ENCODE assay signal across 19 cellular contexts in the genomic region with DNA sequence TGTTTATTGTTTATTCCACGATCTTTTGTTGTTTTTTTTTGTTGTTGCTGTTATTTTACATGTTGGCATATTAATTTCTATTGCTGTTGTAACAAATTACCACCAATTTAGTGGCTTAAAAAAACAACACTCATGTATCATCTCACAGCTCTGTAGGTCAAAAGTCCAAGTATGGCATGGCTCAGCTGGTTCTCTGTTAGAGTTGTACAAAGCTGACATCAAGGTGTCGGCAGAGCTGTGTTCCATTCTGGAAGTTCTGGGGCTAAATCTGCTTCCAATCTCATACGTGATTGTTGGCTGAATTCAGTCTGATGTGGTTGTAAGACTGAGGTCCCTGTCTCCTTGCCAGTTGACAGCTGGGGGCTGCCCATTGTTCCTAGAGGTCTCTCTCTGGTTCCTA.
DNase-seq lines count a peak whose midpoint lies in the region; ATAC-seq lines count a peak whose summit lies in the region.
"Had no signal": no experiment of that assay in that cellular context is flagged by ENCODE, and none has a peak within 500 bp of the region (broad histone marks: within the 10 kb centered on the region; RNA-seq: fewer than 3 reads in every experiment).

No MANE protein-coding gene starts in this region.

- H3K27ac Mint-ChIP-seq in T-helper 1 cell treated with Interleukin-12 subunit alpha and Interleukin-12 subunit beta and Interleukin-4 antibody, amounts not matched to agents 30 μg/mL and 1 μg/mL, for 36 hours, result peak overlapping the region; percentile 45
- H3K27ac Mint-ChIP-seq in activated naive CD8-positive, alpha-beta T cell treated with anti-CD3 and anti-CD28 coated beads, Interleukin-2, amount 50 U/mL, for 24 hours, result peak overlapping the region; percentile 97
- H3K27ac Mint-ChIP-seq in activated naive CD8-positive, alpha-beta T cell treated with anti-CD3 and anti-CD28 coated beads for 36 hours, result no peak overlapping the region
- H3K27ac Mint-ChIP-seq in central memory CD8-positive, alpha-beta T cell (ENCODE audit: low read depth), result peak overlapping the region; percentile 63
- peak overlapping the region; percentile 99 for H3K27ac Mint-ChIP-seq in stimulated activated effector memory CD8-positive, alpha-beta T cell treated with anti-CD3 and anti-CD28 coated beads, Interleukin-12 subunit alpha, Interleukin-12 subunit beta, amount 100 ng/mL, for 72 hours
- H3K27ac Mint-ChIP-seq: CD4-positive, alpha-beta T cell had no signal

- H3K4me1 Mint-ChIP-seq in T-helper 1 cell treated with Interleukin-12 subunit alpha and Interleukin-12 subunit beta and Interleukin-4 antibody, amounts not matched to agents 30 μg/mL and 1 μg/mL, for 36 hours (ENCODE audit: low read depth), result peaks cover 72% of the 10 kb centered on the region
- peaks cover 92% of the 10 kb centered on the region for H3K4me1 Mint-ChIP-seq in activated naive CD8-positive, alpha-beta T cell treated with anti-CD3 and anti-CD28 coated beads, Interleukin-2, amount 50 U/mL, for 24 hours
- H3K4me1 Mint-ChIP-seq in activated naive CD8-positive, alpha-beta T cell treated with anti-CD3 and anti-CD28 coated beads for 36 hours, result peaks cover 59% of the 10 kb centered on the region
- peaks cover 39% of the 10 kb centered on the region for H3K4me1 Mint-ChIP-seq in central memory CD8-positive, alpha-beta T cell
- peaks cover 74% of the 10 kb centered on the region for H3K4me1 Mint-ChIP-seq in stimulated activated effector memory CD8-positive, alpha-beta T cell treated with anti-CD3 and anti-CD28 coated beads, Interleukin-12 subunit alpha, Interleukin-12 subunit beta, amount 100 ng/mL, for 72 hours

- no peaks in the 10 kb centered on the region for H3K9me3 Mint-ChIP-seq in T-helper 1 cell treated with Interleukin-12 subunit alpha and Interleukin-12 subunit beta and Interleukin-4 antibody, amounts not matched to agents 30 μg/mL and 1 μg/mL, for 36 hours
- H3K9me3 Mint-ChIP-seq in activated naive CD8-positive, alpha-beta T cell treated with anti-CD3 and anti-CD28 coated beads, Interleukin-2, amount 50 U/mL, for 24 hours, result peaks cover 3% of the 10 kb centered on the region
- no peaks in the 10 kb centered on the region for H3K9me3 Mint-ChIP-seq in activated naive CD8-positive, alpha-beta T cell treated with anti-CD3 and anti-CD28 coated beads for 36 hours
- H3K9me3 Mint-ChIP-seq in central memory CD8-positive, alpha-beta T cell, result no peaks in the 10 kb centered on the region
- peaks cover 3% of the 10 kb centered on the region for H3K9me3 Mint-ChIP-seq in stimulated activated effector memory CD8-positive, alpha-beta T cell treated with anti-CD3 and anti-CD28 coated beads, Interleukin-12 subunit alpha, Interleukin-12 subunit beta, amount 100 ng/mL, for 72 hours
- H3K9me3 Mint-ChIP-seq: CD4-positive, alpha-beta T cell had no signal

- H3K27me3 Mint-ChIP-seq in T-helper 1 cell treated with Interleukin-12 subunit alpha and Interleukin-12 subunit beta and Interleukin-4 antibody, amounts not matched to agents 30 μg/mL and 1 μg/mL, for 36 hours (ENCODE audit: low read depth), result no peaks in the 10 kb centered on the region
- no peaks in the 10 kb centered on the region for H3K27me3 Mint-ChIP-seq in activated naive CD8-positive, alpha-beta T cell treated with anti-CD3 and anti-CD28 coated beads, Interleukin-2, amount 50 U/mL, for 24 hours
- no peaks in the 10 kb centered on the region for H3K27me3 Mint-ChIP-seq in activated naive CD8-positive, alpha-beta T cell treated with anti-CD3 and anti-CD28 coated beads for 36 hours
- H3K27me3 Mint-ChIP-seq in central memory CD8-positive, alpha-beta T cell, result no peaks in the 10 kb centered on the region
- H3K27me3 Mint-ChIP-seq: CD4-positive, alpha-beta T cell had no signal

- peaks cover 37% of the 10 kb centered on the region for H3K36me3 Mint-ChIP-seq in T-helper 1 cell treated with Interleukin-12 subunit alpha and Interleukin-12 subunit beta and Interleukin-4 antibody, amounts not matched to agents 30 μg/mL and 1 μg/mL, for 36 hours (ENCODE audit: low read depth)
- H3K36me3 Mint-ChIP-seq in activated naive CD8-positive, alpha-beta T cell treated with anti-CD3 and anti-CD28 coated beads, Interleukin-2, amount 50 U/mL, for 24 hours (ENCODE audit: low read depth), result peaks cover 40% of the 10 kb centered on the region
- H3K36me3 Mint-ChIP-seq in activated naive CD8-positive, alpha-beta T cell treated with anti-CD3 and anti-CD28 coated beads for 36 hours, result peaks cover 60% of the 10 kb centered on the region
- H3K36me3 Mint-ChIP-seq in central memory CD8-positive, alpha-beta T cell (ENCODE audit: insufficient read depth), result no peaks in the 10 kb centered on the region
- H3K36me3 Mint-ChIP-seq in stimulated activated effector memory CD8-positive, alpha-beta T cell treated with anti-CD3 and anti-CD28 coated beads, Interleukin-12 subunit alpha, Interleukin-12 subunit beta, amount 100 ng/mL, for 72 hours, result peaks cover 78% of the 10 kb centered on the region

- intact Hi-C loops in left colon (cut with DNase I, micrococcal nuclease), result no loop called here

- ATAC-seq in activated naive CD8-positive, alpha-beta T cell treated with anti-CD3 and anti-CD28 coated beads, Interleukin-2, amount 50 U/mL, for 24 hours, result no peak
- ATAC-seq in central memory CD8-positive, alpha-beta T cell (replicated peaks; ENCODE audit: extremely low read depth, poor library complexity, severe bottlenecking), result no peak
- no peak for ATAC-seq in stimulated activated effector memory CD8-positive, alpha-beta T cell treated with anti-CD3 and anti-CD28 coated beads, Interleukin-12 subunit alpha, Interleukin-12 subunit beta, amount 100 ng/mL, for 72 hours
- no peak for ATAC-seq in left colon
- ATAC-seq: GM12878 had no signal

- DNase-seq in T-helper 1 cell, result no peak
- no peak for DNase-seq in activated naive CD8-positive, alpha-beta T cell treated with anti-CD3 and anti-CD28 coated beads, Interleukin-2, amount 50 U/mL, for 24 hours
- DNase-seq in activated naive CD8-positive, alpha-beta T cell treated with anti-CD3 and anti-CD28 coated beads for 36 hours, result no peak
- no peak for DNase-seq in central memory CD8-positive, alpha-beta T cell (ENCODE audit: low spot score in 2 of 2)
- no peak for DNase-seq in stimulated activated effector memory CD8-positive, alpha-beta T cell treated with anti-CD3 and anti-CD28 coated beads, Interleukin-12 subunit alpha, Interleukin-12 subunit beta, amount 100 ng/mL, for 72 hours (ENCODE audit: low spot score in 2 of 2)
- DNase-seq in effector CD4-positive, alpha-beta T cell, result no peak
- DNase-seq in left colon, result no peak
- DNase-seq: ACHN; CD4-positive, alpha-beta T cell; COR-L47; DMS79 treated with DMSO at 0.1 percent for 48 hours; Kasumi-1; NCI-H1417; NCI-H1694 treated with DMSO at 0.1 percent for 48 hours; NCI-H2081 treated with DMSO at 0.1 percent for 48 hours; NCI-H2171 treated with DMSO at 0.1 percent for 48 hours; NCI-H524 treated with DMSO at 0.1 percent for 48 hours had no signal

- no peak overlapping the region for H3K4me3 Mint-ChIP-seq in T-helper 1 cell treated with Interleukin-12 subunit alpha and Interleukin-12 subunit beta and Interleukin-4 antibody, amounts not matched to agents 30 μg/mL and 1 μg/mL, for 36 hours
- no peak overlapping the region for H3K4me3 Mint-ChIP-seq in activated naive CD8-positive, alpha-beta T cell treated with anti-CD3 and anti-CD28 coated beads, Interleukin-2, amount 50 U/mL, for 24 hours
- no peak overlapping the region for H3K4me3 Mint-ChIP-seq in activated naive CD8-positive, alpha-beta T cell treated with anti-CD3 and anti-CD28 coated beads for 36 hours
- H3K4me3 Mint-ChIP-seq in central memory CD8-positive, alpha-beta T cell, result no peak overlapping the region
- no peak overlapping the region for H3K4me3 Mint-ChIP-seq in stimulated activated effector memory CD8-positive, alpha-beta T cell treated with anti-CD3 and anti-CD28 coated beads, Interleukin-12 subunit alpha, Interleukin-12 subunit beta, amount 100 ng/mL, for 72 hours
- H3K4me3 Mint-ChIP-seq: CD4-positive, alpha-beta T cell had no signal
